In the genomic region with DNA sequence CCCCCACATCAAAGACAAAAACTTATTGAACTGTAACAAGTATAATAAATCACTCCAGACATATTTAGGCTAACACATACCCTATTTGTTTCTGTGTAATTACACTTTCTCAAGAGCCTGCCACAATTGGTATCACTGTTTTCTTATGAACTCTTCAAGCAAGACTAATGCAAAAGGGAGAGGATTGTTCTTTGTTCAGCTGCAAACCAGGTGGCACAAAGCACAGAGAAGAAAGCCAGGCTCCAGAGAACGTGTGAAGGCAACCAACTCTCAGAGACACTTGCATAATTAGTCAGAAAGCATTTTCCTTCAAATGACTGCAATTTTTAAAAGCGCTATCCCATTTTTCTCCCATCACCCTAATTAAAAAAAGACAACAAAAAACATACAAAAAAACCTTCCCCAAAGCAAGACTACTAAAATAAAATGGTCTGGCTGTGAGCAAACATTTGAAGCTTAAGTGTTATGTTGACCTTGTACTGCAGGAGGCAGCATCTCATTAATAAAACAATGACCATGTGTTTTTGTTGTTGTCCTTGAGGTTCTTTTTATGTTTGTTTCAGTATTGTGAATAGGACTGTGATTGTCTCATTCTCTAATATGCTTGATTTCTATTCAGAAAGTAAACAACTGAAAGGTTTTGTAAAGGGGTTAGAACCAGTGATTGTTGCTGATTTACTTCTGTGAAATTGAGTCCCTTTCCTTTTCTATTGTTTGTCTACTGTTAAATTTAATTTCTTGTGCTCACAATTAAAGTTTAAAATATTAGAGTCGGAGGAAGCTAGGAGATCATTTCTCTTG, we compare ENCODE assay signal across 8 cellular contexts.
DNase-seq lines count a peak whose midpoint lies in the region; ATAC-seq and TF ChIP-seq lines count a peak whose summit lies in the region.

No MANE protein-coding gene starts in this region.

- H2BK15ac ChIP-seq in H9 (ENCODE audit: low read depth, low read length), result no peak overlapping the region

- H3K4me3 ChIP-seq in neural progenitor cell, result no peak overlapping the region

- no peak for TF ChIP-seq POLR2A in erythroblast (IDR thresholded peaks at IDR 0.05; ENCODE audit: low read length)

- ATAC-seq in GM18858 (IDR thresholded peaks at IDR 0.05; ENCODE audit: unreplicated experiment) (no peak), GM19328 (IDR thresholded peaks at IDR 0.05; ENCODE audit: unreplicated experiment) (no peak)

- H4K20me1 ChIP-seq in H9 (ENCODE audit: control insufficient read depth, insufficient read depth, insufficient read length) (no peaks in the 10 kb centered on the region), neural progenitor cell (ENCODE audit: low read depth) (no peaks in the 10 kb centered on the region)

- no CpG with 5 or more reads among the region's 3 CpGs for WGBS in H9 (ENCODE audit: extremely low coverage, insufficient read length, low lambda C conversion rate)

- H3K4me1 ChIP-seq in H9 (ENCODE audit: insufficient read depth, low read length), result peaks cover 2% of the 10 kb centered on the region; the same call in 1 of the 2 replicates
- peaks cover 42% of the 10 kb centered on the region for H3K4me1 ChIP-seq in neural progenitor cell

- H3K36me3 Mint-ChIP-seq in H9 (ENCODE audit: insufficient read depth in 1 of 3, low read depth in 3 of 3) (no peaks in the 10 kb centered on the region; a peak in 1 of 7 replicates), neural progenitor cell (no peaks in the 10 kb centered on the region)

- no peak overlapping the region for H3K56ac ChIP-seq in H9 (ENCODE audit: insufficient read length, low read depth, low read length)

- H2BK20ac ChIP-seq in H9 (ENCODE audit: low read depth, low read length, poor library complexity, severe bottlenecking), result no peak overlapping the region

- H3T11ph ChIP-seq in H9 (ENCODE audit: low read length), result no peak overlapping the region

- H2BK12ac ChIP-seq in H9 (ENCODE audit: insufficient read length, low read depth, low read length), result no peak overlapping the region

- H3K79me2 ChIP-seq in H9 (ENCODE audit: insufficient read depth, low read length), result no peaks in the 10 kb centered on the region
- no peaks in the 10 kb centered on the region for H3K79me2 ChIP-seq in neural progenitor cell (ENCODE audit: low read depth)

- H3K9me3 ChIP-seq in H9 (ENCODE audit: control insufficient read depth, low read depth, low read length) (no peaks in the 10 kb centered on the region), neural progenitor cell (ENCODE audit: low read depth) (no peaks in the 10 kb centered on the region)

- no peaks in the 10 kb centered on the region for H3K27me3 ChIP-seq in H9 (ENCODE audit: insufficient read depth, low read length)
- no peaks in the 10 kb centered on the region for H3K27me3 ChIP-seq in neural progenitor cell

- H2AFZ ChIP-seq in H9 (ENCODE audit: low read length) (no peak overlapping the region), neural progenitor cell (replicated peaks) (no peak overlapping the region)

- peaks cover 38 to 47% of the 10 kb centered on the region in 2 experiments for H3K4me1 Mint-ChIP-seq in H9
- peaks cover 28% of the 10 kb centered on the region for H3K4me1 Mint-ChIP-seq in neural progenitor cell

- no peak overlapping the region for H3K18ac ChIP-seq in H9 (ENCODE audit: insufficient read length, low read depth, low read length)

- H3K4me2 ChIP-seq in H9 (ENCODE audit: insufficient read depth, insufficient read length, low read length), result no peak overlapping the region
- H3K4me2 ChIP-seq in neural progenitor cell, result peak overlapping the region; percentile 19

- no peak overlapping the region for H2BK5ac ChIP-seq in H9 (ENCODE audit: insufficient read length, low read length)

- H3K4ac ChIP-seq in H9 (ENCODE audit: low read depth, low read length), result no peak overlapping the region

- no peak overlapping the region for H3K23ac ChIP-seq in H9 (ENCODE audit: insufficient read length, low read depth, low read length)

- H4K91ac ChIP-seq in H9 (ENCODE audit: insufficient read length, low read depth, low read length), result no peak overlapping the region

- H3K36me3 ChIP-seq in neural progenitor cell, result no peaks in the 10 kb centered on the region

- H4K8ac ChIP-seq in H9 (replicated peaks; ENCODE audit: insufficient read length, low read depth, low read length), result no peak overlapping the region

- H3K23me2 ChIP-seq in H9 (ENCODE audit: insufficient read length, low read depth, low read length, poor library complexity, severe bottlenecking), result no peaks in the 10 kb centered on the region

- no peaks in the 10 kb centered on the region; a peak in 1 of 5 replicates for H3K9me3 Mint-ChIP-seq in H9
- H3K9me3 Mint-ChIP-seq in neural progenitor cell, result no peaks in the 10 kb centered on the region

- H3K9ac ChIP-seq in H9 (ENCODE audit: extremely low read depth, insufficient read length, low read length) (no peak overlapping the region), neural progenitor cell (no peak overlapping the region)

- peaks cover 16% of the 10 kb centered on the region for H3F3A ChIP-seq in neural progenitor cell (ENCODE audit: low read depth)

- H3K27ac ChIP-seq in H9 (ENCODE audit: insufficient read length, low read depth, low read length) (no peak overlapping the region), neural progenitor cell (no peak overlapping the region)

- H2AK5ac ChIP-seq in H9 (ENCODE audit: insufficient read length, low read length), result no peak overlapping the region

- no peak overlapping the region for H4K5ac ChIP-seq in H9 (ENCODE audit: insufficient read length, low read depth, low read length)

- TF ChIP-seq CTCF in H9 (conservative IDR thresholded peaks at IDR 0.05) (peak; percentile 85), neural progenitor cell (IDR thresholded peaks at IDR 0.05) (peak; percentile 64)

- DNase-seq in AG08395 (ENCODE audit: low spot score) (peak; percentile 47), H9 (no peak), NCI-H748 treated with DMSO at 0.1 percent for 48 hours (lab: John Stamatoyannopoulos, UW) (peak; percentile 95), erythroblast (lab: John Stamatoyannopoulos, UW) (peak; percentile 20 to 30), neural progenitor cell (ENCODE audit: low spot score) (peak; percentile 66), occipital lobe (lab: John Stamatoyannopoulos, UW) (no peak)

- H3K14ac ChIP-seq in H9 (ENCODE audit: insufficient read depth, low read length), result no peak overlapping the region

- no peaks in the 10 kb centered on the region for H3K79me1 ChIP-seq in H9 (ENCODE audit: insufficient read depth, low read depth, low read length, poor library complexity, severe bottlenecking)

- H2BK120ac ChIP-seq in H9 (ENCODE audit: low read depth, low read length, poor library complexity, severe bottlenecking), result no peak overlapping the region

- H3K4me3 Mint-ChIP-seq in H9 (no peak overlapping the region), neural progenitor cell (no peak overlapping the region)

- peaks cover 2% of the 10 kb centered on the region; the same call in 1 of the 2 replicates for H3K27me3 Mint-ChIP-seq in H9 (ENCODE audit: low read depth)
- no peaks in the 10 kb centered on the region for H3K27me3 Mint-ChIP-seq in neural progenitor cell (ENCODE audit: insufficient read depth, low read depth)

- H3K27ac Mint-ChIP-seq in H9 (peak overlapping the region; percentile 19 to 98 (median 65); a peak in 6 of 7 replicates), neural progenitor cell (peak overlapping the region; percentile 44)

Comparison
In these comparisons a context has a peak if more than half of its experiments do, and no peak if none do; other contexts are left out.
1. DNase-seq: peak in AG08395 (single experiment), NCI-H748 treated with DMSO at 0.1 percent for 48 hours (single experiment), erythroblast (2 of 2) and neural progenitor cell (single experiment); none in H9 (single experiment) and occipital lobe (single experiment).